28 cellular contexts compared by ENCODE assay signal in the genomic region with DNA sequence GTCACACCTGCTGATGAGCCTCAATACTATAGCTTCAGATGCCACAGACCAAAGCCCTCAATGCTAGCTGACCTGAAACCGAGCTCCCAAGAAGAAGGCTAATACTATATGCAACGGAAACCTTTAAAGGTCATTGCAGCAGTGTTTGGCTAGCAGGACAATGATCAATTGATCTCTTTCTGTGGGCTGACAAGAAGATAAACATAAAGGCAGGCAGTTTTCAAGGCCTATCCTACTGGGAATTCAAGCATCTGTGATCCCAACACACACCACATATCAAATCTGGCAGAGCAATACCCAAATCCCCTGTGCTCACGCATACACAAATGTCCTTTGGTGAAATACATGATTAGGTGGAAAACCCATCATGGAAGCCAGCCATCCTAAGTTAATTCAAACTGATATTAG. TPM values are rescaled to one million over a fixed set of nuclear protein-coding genes. Genes with fewer than 3 reads are reported as not detected.
DNase-seq lines count a peak whose midpoint lies in the region; ATAC-seq, FAIRE-seq and TF ChIP-seq lines count a peak whose summit lies in the region.
"Had no signal": no experiment of that assay in that cellular context is flagged by ENCODE, and none has a peak within 500 bp of the region (broad histone marks: within the 10 kb centered on the region; RNA-seq: fewer than 3 reads in every experiment).

No MANE protein-coding gene starts in this region.

- H3K4me2 ChIP-seq in H1 (ENCODE audit: insufficient read depth in 1 of 2, low read depth in 2 of 2, low read length in 2 of 2): peak overlapping the region in 1 of 2 experiments; percentile 13; a peak in 1 of 4 replicates

- no peak overlapping the region for H2BK5ac ChIP-seq in H1 (ENCODE audit: low read depth, low read length)

- no peaks in the 10 kb centered on the region for H3K9me3 Mint-ChIP-seq in nephron
- H3K9me3 Mint-ChIP-seq: CD8-positive, alpha-beta T cell had no signal

- H2BK15ac ChIP-seq in H1 (ENCODE audit: low read length): no peak overlapping the region

- POLR2A ChIA-PET in H1 (lab: Charles Lee; ENCODE audit: partially characterized antibody): interaction anchor here (0.6 to 1.1 kb wide), 4 partner anchors 10 to 182 kb away, joined by 3 to 6 read pairs (median 4); no protein-coding TSS in a partner anchor

- H3K4me3 ChIP-seq in H1 (ENCODE audit: extremely low read depth in 1 of 4, insufficient read depth in 2 of 4, low read depth in 3 of 4, low read length in 4 of 4): no peak overlapping the region; a peak in 1 of 8 replicates
- H3K4me3 ChIP-seq: heart right ventricle, SJSA1, transverse colon had no signal

- H3K9me3 ChIP-seq in H1 (ENCODE audit: insufficient read depth in 2 of 2, low read depth in 1 of 2, low read length in 1 of 2): no peaks in the 10 kb centered on the region
- H3K9me3 ChIP-seq: heart right ventricle, SJSA1, transverse colon had no signal

- H4K5ac ChIP-seq in H1 (ENCODE audit: insufficient read length, low read depth, low read length): no peak overlapping the region

- H3K27me3 Mint-ChIP-seq in nephron (ENCODE audit: low read depth): no peaks in the 10 kb centered on the region
- H3K27me3 Mint-ChIP-seq: B cell had no signal

- H4K8ac ChIP-seq in H1 (ENCODE audit: extremely low read depth, insufficient read depth, low read length): no peak overlapping the region

- H3K36me3 ChIP-seq in H1 (ENCODE audit: control insufficient read depth in 2 of 4, insufficient read depth in 4 of 4, low read length in 3 of 4): peaks cover 0 to 3% (median 1%) of the 10 kb centered on the region in 4 experiments; a peak in 2 of 8 replicates
- H3K36me3 ChIP-seq: heart right ventricle, transverse colon had no signal

- no peak overlapping the region for H3K56ac ChIP-seq in H1 (replicated peaks; ENCODE audit: insufficient read length, low read depth, low read length)

- no peak overlapping the region for H4K91ac ChIP-seq in H1 (replicated peaks; ENCODE audit: insufficient read length, low read length)

- TF ChIP-seq EP300 in H1 (IDR thresholded peaks at IDR 0.05; ENCODE audit: borderline replicate concordance in 1 of 2, low read depth in 2 of 2, low read length in 2 of 2): no peak

- no peak overlapping the region for H3K18ac ChIP-seq in H1 (ENCODE audit: extremely low read depth, low read length)

- no peak for TF ChIP-seq POLR2A in H1 (IDR thresholded peaks at IDR 0.05; ENCODE audit: control extremely low read depth in 1 of 2, low read depth in 2 of 2, low read length in 2 of 2)

- H3K4ac ChIP-seq in H1 (replicated peaks; ENCODE audit: insufficient read length, low read depth, low read length): no peak overlapping the region

- FAIRE-seq in H1 (lab: Jason Lieb, UNC): no peak
- FAIRE-seq: HTR-8/SVneo, small intestine had no signal

- no peak for ATAC-seq in HG03280 (IDR thresholded peaks at IDR 0.05; ENCODE audit: unreplicated experiment)
- ATAC-seq: CD8-positive, alpha-beta T cell; esophagus mucosa; heart right ventricle had no signal

- peaks cover 2 to 7% of the 10 kb centered on the region in 2 experiments for H4K20me1 ChIP-seq in H1 (replicated peaks in 1 of 2; ENCODE audit: control insufficient read depth in 1 of 2, insufficient read depth in 2 of 2, low read length in 2 of 2)

- H2BK12ac ChIP-seq in H1 (ENCODE audit: low read depth, low read length): 0 out of 2 replicates have a peak overlapping the region, but pooled peaks have one; percentile 2

- no peak overlapping the region for H3K23ac ChIP-seq in H1 (ENCODE audit: insufficient read length)

- no peak overlapping the region for H2AK5ac ChIP-seq in H1 (ENCODE audit: low read depth, low read length)

- H3K4me3 Mint-ChIP-seq in nephron: no peak overlapping the region
- H3K4me3 Mint-ChIP-seq: B cell; CD8-positive, alpha-beta T cell had no signal

- no peaks in the 10 kb centered on the region for H3K27me3 ChIP-seq in H1 (replicated peaks in 1 of 4; ENCODE audit: control insufficient read depth in 3 of 4, extremely low read depth in 1 of 4, insufficient read depth in 3 of 4, low read length in 3 of 4)
- H3K27me3 ChIP-seq: heart right ventricle, SJSA1, transverse colon had no signal

- no peak for TF ChIP-seq CTCF in H1 (IDR thresholded peaks at IDR 0.05; ENCODE audit: control extremely low read depth in 1 of 3, insufficient read depth in 1 of 3, low read depth in 1 of 3, low read length in 3 of 3)
- TF ChIP-seq CTCF in nephron (IDR thresholded peaks at IDR 0.05; ENCODE audit: unreplicated experiment in 3 of 3): no peak

- peaks cover 7% of the 10 kb centered on the region; the same call in 1 of the 2 replicates for H3K79me1 ChIP-seq in H1 (ENCODE audit: low read depth, low read length)

- H3K14ac ChIP-seq in H1 (ENCODE audit: insufficient read length): no peak overlapping the region

- H3K4me1 ChIP-seq in H1 (replicated peaks in 1 of 4; ENCODE audit: control insufficient read depth in 3 of 4, insufficient read depth in 4 of 4, low read length in 3 of 4): peaks cover 0 to 19% (median 12%) of the 10 kb centered on the region in 4 experiments; a peak in 6 of 7 replicates

- H3K36me3 Mint-ChIP-seq in nephron (ENCODE audit: low read depth): no peaks in the 10 kb centered on the region
- H3K36me3 Mint-ChIP-seq: CD8-positive, alpha-beta T cell had no signal

- H3K27ac Mint-ChIP-seq in nephron: peak overlapping the region; percentile 50 to 88 (median 64)
- H3K27ac Mint-ChIP-seq: B cell; CD8-positive, alpha-beta T cell had no signal

- H3K9ac ChIP-seq in H1 (replicated peaks in 1 of 4; ENCODE audit: extremely low read depth in 1 of 4, low read depth in 3 of 4, low read length in 3 of 4): no peak overlapping the region; a peak in 1 of 7 replicates

- DNase-seq in COLO829 (ENCODE audit: low spot score): peak; percentile 74
- peak; percentile 23 for DNase-seq in NCI-H2171 (lab: John Stamatoyannopoulos, UW)
- DNase-seq in H1 (ENCODE audit: low read depth in 1 of 2, low spot score in 2 of 2): no peak
- DNase-seq in stimulated activated CD4-positive, alpha-beta T cell treated with anti-CD3 and anti-CD28 coated beads, Interleukin-4, amount 100 ng/mL, for 1 hour: no peak
- no peak for DNase-seq in stimulated activated CD4-positive, alpha-beta T cell treated with anti-CD3 and anti-CD28 coated beads, Interleukin-4, amount 100 ng/mL, for 24 hours
- DNase-seq in NCI-H2196 treated with DMSO at 0.1 percent for 48 hours (lab: John Stamatoyannopoulos, UW; ENCODE audit: unreplicated experiment): no peak
- DNase-seq: activated CD4-positive, alpha-beta T cell treated with anti-CD3 and anti-CD28 coated beads, Interleukin-2, amount 50 U/mL, for 48 hours; activated CD8-positive, alpha-beta memory T cell treated with anti-CD3 and anti-CD28 coated beads, Interleukin-2, amount 50 U/mL, for 48 hours; activated naive CD4-positive, alpha-beta T cell treated with anti-CD3 and anti-CD28 coated beads, Interleukin-2, amount 50 U/mL, for 16 hours; amygdala; CD8-positive, alpha-beta T cell; cortex of kidney; foreskin fibroblast; HCEC 1CT; heart right ventricle; Karpas-422; NCI-H1436 treated with DMSO at 0.1 percent for 48 hours; NCI-H524 treated with DMSO at 0.1 percent for 48 hours; small intestine; stimulated activated CD4-positive, alpha-beta T cell treated with anti-CD3 and anti-CD28 coated beads, Interleukin-1b, Interleukin-23, amount 100 ng/mL, for 48 hours; T-helper 1 cell; transverse colon had no signal

- CTCF ChIA-PET in H1 (lab: Charles Lee; ENCODE audit: partially characterized antibody): interaction anchor here (0.6 to 1.5 kb wide), 4 partner anchors 17 to 1538 kb away, joined by 3 to 5 read pairs (median 3); no protein-coding TSS in a partner anchor

- no peak overlapping the region for H2BK120ac ChIP-seq in H1 (replicated peaks; ENCODE audit: low read depth, low read length)

- peaks cover 47 to 100% of the 10 kb centered on the region in 2 experiments for H3K79me2 ChIP-seq in H1 (ENCODE audit: control insufficient read depth in 1 of 2, insufficient read depth in 2 of 2, low read length in 2 of 2)

- TF ChIP-seq RAD21 in H1 (IDR thresholded peaks at IDR 0.05 in 1 of 2, conservative IDR thresholded peaks at IDR 0.05 in 1 of 2; ENCODE audit: low read depth in 2 of 2, low read length in 2 of 2): no peak

- H2BK20ac ChIP-seq in H1 (ENCODE audit: low read length): no peak overlapping the region

- H2AFZ ChIP-seq in H1 (ENCODE audit: low read length): no peak overlapping the region

- no peaks in the 10 kb centered on the region for H3K23me2 ChIP-seq in H1 (ENCODE audit: low read depth, low read length)

- peaks cover 57% of the 10 kb centered on the region for H3K4me1 Mint-ChIP-seq in nephron
- H3K4me1 Mint-ChIP-seq: B cell had no signal

- H3K27ac ChIP-seq in H1 (ENCODE audit: low read depth, low read length): no peak overlapping the region
- H3K27ac ChIP-seq: heart right ventricle, SJSA1, transverse colon had no signal

- WGBS in H1 (ENCODE audit: extremely low coverage in 1 of 2, insufficient coverage in 1 of 2, insufficient read length in 1 of 2, insufficient replicate concordance in 2 of 2, low coverage in 1 of 2, low lambda C conversion rate in 2 of 2, missing lambda C conversion rate in 1 of 2), 2 experiments: 90% methylated on average over 3 of the region's 3 CpGs; no CpG with 5 or more reads in 1 of the 2 experiments

TF ChIP-seq in H1, 55 proteins besides CTCF, POLR2A, EP300 and RAD21 (continues in another document):
- no peak for TF ChIP-seq ZNF274 (IDR thresholded peaks at IDR 0.05; ENCODE audit: borderline replicate concordance, extremely low read depth, low read length)

RNA-seq across cellular contexts. Expression of gene LGR4, which starts 12.4 kb away (rescaled TPM):
- total RNA-seq in H1 (2021; fragmentation: NEBNext Ultra II Directional; extraction: Animal tissue kit (Norgen Biotek cat#: 25700)): 57.6 and 61.7 TPM in 2 replicates
- polyA plus RNA-seq in H1 (2011; rRNA removed): 21.9 and 26.6 TPM in 2 replicates
- 29.3 TPM for polyA plus RNA-seq in H1 (2011; cell fraction: cytosol; rRNA removed)
- polyA plus RNA-seq in H1 (2011; cell fraction: nucleus; rRNA removed): 42.1 TPM
- polyA plus RNA-seq in H1 (2012, experiment 1 of 2): 21.3 to 30.0 TPM (median 27.5 TPM) in 4 replicates
- polyA plus RNA-seq in H1 (2012, experiment 2 of 2): 2.0 TPM
- 38.0 TPM for polyA plus RNA-seq in H1 (2013, experiment 1 of 2)
- polyA plus RNA-seq in H1 (2013, experiment 2 of 2): 39.9 TPM
- 165 and 166 TPM in 2 replicates for polyA minus RNA-seq in H1 (2011; rRNA and poly(A)+ RNA removed)
- polyA minus RNA-seq in H1 (2011; cell fraction: cytosol; rRNA and poly(A)+ RNA removed): 77.4 TPM
- 154 TPM for polyA minus RNA-seq in H1 (2011; cell fraction: nucleus; rRNA and poly(A)+ RNA removed)

RNA-seq across cellular contexts. Expression of gene LIN7C, which starts 46.4 kb away (rescaled TPM):
- total RNA-seq in H1 (2021; fragmentation: NEBNext Ultra II Directional; extraction: Animal tissue kit (Norgen Biotek cat#: 25700)): 41.7 and 42.7 TPM in 2 replicates
- 8.3 and 10.5 TPM in 2 replicates for polyA plus RNA-seq in H1 (2011; rRNA removed)
- polyA plus RNA-seq in H1 (2011; cell fraction: cytosol; rRNA removed): 11.8 TPM
- 3.3 TPM for polyA plus RNA-seq in H1 (2011; cell fraction: nucleus; rRNA removed)
- polyA plus RNA-seq in H1 (2012, experiment 1 of 2): 4.0 to 11.3 TPM (median 4.7 TPM) in 4 replicates
- polyA plus RNA-seq in H1 (2012, experiment 2 of 2): 1.4 TPM
- 19.6 TPM for polyA plus RNA-seq in H1 (2013, experiment 1 of 2)
- polyA plus RNA-seq in H1 (2013, experiment 2 of 2): 18.3 TPM
- polyA minus RNA-seq in H1 (2011; rRNA and poly(A)+ RNA removed): 8.1 and 9.9 TPM in 2 replicates
- polyA minus RNA-seq in H1 (2011; cell fraction: cytosol; rRNA and poly(A)+ RNA removed): 10.2 TPM
- 10.8 TPM for polyA minus RNA-seq in H1 (2011; cell fraction: nucleus; rRNA and poly(A)+ RNA removed)

Comparison
In these comparisons a context has a peak if more than half of its experiments do, and no peak if none do; other contexts are left out.
1. DNase-seq: peak in COLO829 (single experiment) and NCI-H2171 (single experiment); none in H1 (0 of 2), stimulated activated CD4-positive, alpha-beta T cell treated with anti-CD3 and anti-CD28 coated beads, Interleukin-4, amount 100 ng/mL, for 1 hour (single experiment), stimulated activated CD4-positive, alpha-beta T cell treated with anti-CD3 and anti-CD28 coated beads, Interleukin-4, amount 100 ng/mL, for 24 hours (single experiment) and NCI-H2196 treated with DMSO at 0.1 percent for 48 hours (single experiment).